In genomic region chr11:110091995-110092576, GRCh38 we compare ENCODE assay signal across 8 cellular contexts. TPM values are rescaled to one million over a fixed set of nuclear protein-coding genes. Genes with fewer than 3 reads are reported as not detected.
DNase-seq lines count a peak whose midpoint lies in the region; ATAC-seq and TF ChIP-seq lines count a peak whose summit lies in the region.

No MANE protein-coding gene starts in this region.

- peak overlapping the region; percentile 19; the same call in 1 of the 2 replicates for H3K9ac ChIP-seq in MM.1S (ENCODE audit: low read length)

- H3K36me3 Mint-ChIP-seq in central memory CD8-positive, alpha-beta T cell (ENCODE audit: insufficient read depth), result no peaks in the 10 kb centered on the region

- H3K27ac ChIP-seq in MM.1S (ENCODE audit: low read length), result no peak overlapping the region

- H3K9me3 Mint-ChIP-seq in central memory CD8-positive, alpha-beta T cell, result no peaks in the 10 kb centered on the region

- H3K9me3 ChIP-seq in MM.1S (replicated peaks; ENCODE audit: insufficient read depth, low read length), result no peaks in the 10 kb centered on the region
- no peaks in the 10 kb centered on the region for H3K9me3 ChIP-seq in mucosa of descending colon

- peak overlapping the region; percentile 46; the same call in 1 of the 2 replicates for H2AFZ ChIP-seq in MM.1S (ENCODE audit: low read length)

- peak overlapping the region; percentile 72 for H3K4me3 Mint-ChIP-seq in central memory CD8-positive, alpha-beta T cell

- H3K27ac Mint-ChIP-seq in central memory CD8-positive, alpha-beta T cell (ENCODE audit: low read depth), result no peak overlapping the region

- no peaks in the 10 kb centered on the region for H4K20me1 ChIP-seq in MM.1S (ENCODE audit: insufficient read depth, low read length)

- DNase-seq in EH (ENCODE audit: low read depth), result peak; percentile 6
- no peak for DNase-seq in MM.1S
- no peak for DNase-seq in central memory CD8-positive, alpha-beta T cell (ENCODE audit: low spot score in 2 of 2)
- DNase-seq in mucosa of descending colon, result no peak
- DNase-seq in ureter (ENCODE audit: low spot score), result no peak
- no peak for DNase-seq in SIG-M5 treated with dmso at 0.1 percent for 504 hours (lab: John Stamatoyannopoulos, UW; ENCODE audit: unreplicated experiment)
- no peak for DNase-seq in activated effector memory CD4-positive, alpha-beta T cell treated with anti-CD3 and anti-CD28 coated beads, Interleukin-2, amount 50 U/mL, for 16 hours

- H3K36me3 ChIP-seq in MM.1S (replicated peaks; ENCODE audit: insufficient read depth, low read length) (no peaks in the 10 kb centered on the region), mucosa of descending colon (ENCODE audit: low read depth) (no peaks in the 10 kb centered on the region)

- no peak for TF ChIP-seq CTCF in MM.1S (IDR thresholded peaks at IDR 0.05; ENCODE audit: low read length)
- no peak for TF ChIP-seq CTCF in mucosa of descending colon (IDR thresholded peaks at IDR 0.05)

- H3K27me3 Mint-ChIP-seq in central memory CD8-positive, alpha-beta T cell, result peaks cover 41% of the 10 kb centered on the region

- peaks cover 12% of the 10 kb centered on the region for H3F3A ChIP-seq in MM.1S (ENCODE audit: insufficient read depth, low read length)

- peak overlapping the region; percentile 41 for H3K4me3 ChIP-seq in MM.1S (ENCODE audit: low read length)
- H3K4me3 ChIP-seq in mucosa of descending colon, result peak overlapping the region; percentile 71

- intact Hi-C loops in mucosa of descending colon (cut with DNase I, micrococcal nuclease), result loop anchor here in 1 of 2 donors (10.0 kb wide), 1 partner anchor 147 kb away; no protein-coding TSS in a partner anchor

- H3K4me2 ChIP-seq in MM.1S (ENCODE audit: low read depth, low read length), result peak overlapping the region; percentile 45; the same call in 1 of the 2 replicates

- H3K27me3 ChIP-seq in MM.1S (replicated peaks; ENCODE audit: insufficient read depth, low read length), result no peaks in the 10 kb centered on the region

- H3K4me1 ChIP-seq in MM.1S (ENCODE audit: low read length), result peaks cover 24% of the 10 kb centered on the region
- peaks cover 9% of the 10 kb centered on the region for H3K4me1 ChIP-seq in mucosa of descending colon (ENCODE audit: low read depth)

- no peak for ATAC-seq in central memory CD8-positive, alpha-beta T cell (replicated peaks; ENCODE audit: extremely low read depth, poor library complexity, severe bottlenecking)
- ATAC-seq in mucosa of descending colon (peak; percentile 68), GM21529 (IDR thresholded peaks at IDR 0.05; ENCODE audit: unreplicated experiment) (no peak)

- peaks cover 5% of the 10 kb centered on the region for H3K4me1 Mint-ChIP-seq in central memory CD8-positive, alpha-beta T cell

- no peaks in the 10 kb centered on the region for H3K9me2 ChIP-seq in MM.1S (replicated peaks; ENCODE audit: insufficient read depth, low read length)

- peaks cover 37% of the 10 kb centered on the region for H3K79me2 ChIP-seq in MM.1S (ENCODE audit: low read length)

RNA-seq across cellular contexts. Expression of gene ZC3H12C, which starts 1.1 kb away (rescaled TPM):
- total RNA-seq in mucosa of descending colon (10 to 100 TPM; 15.9 to 28.7 (median 21.5) TPM), ureter (19.1 TPM)
